Comparison of ENCODE assay signal across 26 cellular contexts in genomic region chr4:186949847-186950246, GRCh38.
"Had no signal": no experiment of that assay in that cellular context is flagged by ENCODE, and none has a peak within 500 bp of the region (broad histone marks: within the 10 kb centered on the region; RNA-seq: fewer than 3 reads in every experiment).

No MANE protein-coding gene starts in this region.

- H3K9me3 ChIP-seq: ascending aorta, esophagus muscularis mucosa, gastrocnemius medialis had no signal

- ATAC-seq: activated naive CD4-positive, alpha-beta T cell treated with anti-CD3 and anti-CD28 coated beads, Interleukin-2, amount 50 U/mL, for 72 hours; activated T-cell treated with anti-CD3 and anti-CD28 coated beads, Interleukin-2, amount 50 U/mL, for 72 hours; effector memory CD8-positive, alpha-beta T cell; gastrocnemius medialis had no signal

- H3K4me1 ChIP-seq: ascending aorta, esophagus muscularis mucosa, foreskin keratinocyte, gastrocnemius medialis had no signal

- H3K36me3 ChIP-seq: ascending aorta, brain microvascular endothelial cell, esophagus muscularis mucosa, gastrocnemius medialis had no signal

- H3K27me3 ChIP-seq: ascending aorta, brain microvascular endothelial cell, gastrocnemius medialis had no signal

- DNase-seq: activated CD4-positive, alpha-beta memory T cell treated with anti-CD3 and anti-CD28 coated beads, Interleukin-2, amount 10 ng/mL, durations not matched to agents 7 days and 5 days; activated CD4-positive, alpha-beta T cell treated with anti-CD3 and anti-CD28 coated beads for 1 hour; activated CD4-positive, alpha-beta T cell treated with anti-CD3 and anti-CD28 coated beads for 4 hours; activated CD4-positive, alpha-beta T cell treated with anti-CD3 and anti-CD28 coated beads, Interleukin-2, amount 10 ng/mL, durations not matched to agents 7 days and 5 days; activated CD4-positive, alpha-beta T cell treated with anti-CD3 and anti-CD28 coated beads, Interleukin-2, amount 50 U/mL, for 4 hours; activated CD8-positive, alpha-beta memory T cell treated with anti-CD3 and anti-CD28 coated beads, Interleukin-2, amount 50 U/mL, for 48 hours; activated gamma-delta T cell; activated naive CD4-positive, alpha-beta T cell; activated naive CD4-positive, alpha-beta T cell treated with anti-CD3 and anti-CD28 coated beads, Interleukin-2, amount 10 ng/mL, durations not matched to agents 7 days and 5 days; activated naive CD8-positive, alpha-beta T cell treated with anti-CD3 and anti-CD28 coated beads, Interleukin-2, amount 10 ng/mL, durations not matched to agents 7 days and 5 days; activated T-cell treated with anti-CD3 and anti-CD28 coated beads for 4 hours; activated T-cell treated with anti-CD3 and anti-CD28 coated beads, Interleukin-2, amount 50 U/mL, for 24 hours; activated T-cell treated with anti-CD3 and anti-CD28 coated beads, Interleukin-2, amount 50 U/mL, for 72 hours; brain microvascular endothelial cell; dermis blood vessel endothelial cell; effector CD4-positive, alpha-beta T cell; effector memory CD8-positive, alpha-beta T cell; erythroblast; foreskin keratinocyte; gastrocnemius medialis; glutamatergic neuron; T-helper 2 cell had no signal

- H3K27ac ChIP-seq: ascending aorta, esophagus muscularis mucosa, foreskin keratinocyte, gastrocnemius medialis had no signal

- H3K4me3 ChIP-seq: ascending aorta, coronary artery, esophagus muscularis mucosa, gastrocnemius medialis had no signal
